ENCODE assay signal across 1 cellular context in the genomic region with DNA sequence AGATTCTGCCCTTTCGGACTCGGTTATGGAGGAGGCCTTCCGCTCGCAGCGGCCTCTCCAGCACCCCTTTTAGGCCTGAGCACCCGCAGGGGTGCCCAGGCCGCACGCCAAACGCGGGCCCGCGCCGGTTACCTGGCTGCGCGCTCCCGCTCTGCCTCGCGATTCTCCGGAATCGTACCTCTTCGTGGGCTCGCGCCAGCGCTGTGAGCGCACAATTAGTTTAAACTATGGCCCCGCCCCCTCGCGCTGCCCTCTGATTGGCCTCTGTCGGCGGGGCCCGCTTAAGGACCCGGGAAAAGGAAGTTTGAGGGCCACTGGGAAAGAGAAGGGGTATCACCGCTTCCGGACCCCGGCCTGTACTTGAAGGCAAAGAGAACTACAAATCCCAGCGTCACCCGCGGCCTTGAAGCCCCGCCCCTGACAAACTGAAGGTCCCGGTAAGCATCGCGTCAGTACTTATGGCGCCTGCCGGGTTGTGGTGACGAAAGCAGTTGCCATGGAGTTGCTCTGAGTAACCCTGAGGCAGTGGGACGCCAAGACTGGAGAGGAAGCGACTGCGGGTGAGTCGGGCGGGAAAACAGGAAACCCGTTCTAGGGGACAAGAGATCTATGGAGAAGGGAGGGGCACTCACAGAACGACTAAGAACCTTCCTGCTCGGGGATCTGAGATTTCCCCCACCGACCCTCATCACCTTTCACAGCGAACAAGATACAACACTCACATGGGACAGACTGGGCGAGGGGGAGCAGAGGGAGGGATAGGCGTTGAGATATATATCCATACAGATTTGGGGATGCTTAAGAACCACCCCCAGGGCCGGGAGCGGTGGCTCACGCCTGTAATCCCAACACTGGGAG.
A peak's percentile ranks its signal among the peaks of the same experiment; 100 is the strongest.
TF ChIP-seq lines count a peak whose summit lies in the region.

LRRC51 (plus strand) TSS at position 525 of the 858 bp plus-strand sequence. CDS start 8,234 bp downstream, outside the sequence.
A gene with protein sequence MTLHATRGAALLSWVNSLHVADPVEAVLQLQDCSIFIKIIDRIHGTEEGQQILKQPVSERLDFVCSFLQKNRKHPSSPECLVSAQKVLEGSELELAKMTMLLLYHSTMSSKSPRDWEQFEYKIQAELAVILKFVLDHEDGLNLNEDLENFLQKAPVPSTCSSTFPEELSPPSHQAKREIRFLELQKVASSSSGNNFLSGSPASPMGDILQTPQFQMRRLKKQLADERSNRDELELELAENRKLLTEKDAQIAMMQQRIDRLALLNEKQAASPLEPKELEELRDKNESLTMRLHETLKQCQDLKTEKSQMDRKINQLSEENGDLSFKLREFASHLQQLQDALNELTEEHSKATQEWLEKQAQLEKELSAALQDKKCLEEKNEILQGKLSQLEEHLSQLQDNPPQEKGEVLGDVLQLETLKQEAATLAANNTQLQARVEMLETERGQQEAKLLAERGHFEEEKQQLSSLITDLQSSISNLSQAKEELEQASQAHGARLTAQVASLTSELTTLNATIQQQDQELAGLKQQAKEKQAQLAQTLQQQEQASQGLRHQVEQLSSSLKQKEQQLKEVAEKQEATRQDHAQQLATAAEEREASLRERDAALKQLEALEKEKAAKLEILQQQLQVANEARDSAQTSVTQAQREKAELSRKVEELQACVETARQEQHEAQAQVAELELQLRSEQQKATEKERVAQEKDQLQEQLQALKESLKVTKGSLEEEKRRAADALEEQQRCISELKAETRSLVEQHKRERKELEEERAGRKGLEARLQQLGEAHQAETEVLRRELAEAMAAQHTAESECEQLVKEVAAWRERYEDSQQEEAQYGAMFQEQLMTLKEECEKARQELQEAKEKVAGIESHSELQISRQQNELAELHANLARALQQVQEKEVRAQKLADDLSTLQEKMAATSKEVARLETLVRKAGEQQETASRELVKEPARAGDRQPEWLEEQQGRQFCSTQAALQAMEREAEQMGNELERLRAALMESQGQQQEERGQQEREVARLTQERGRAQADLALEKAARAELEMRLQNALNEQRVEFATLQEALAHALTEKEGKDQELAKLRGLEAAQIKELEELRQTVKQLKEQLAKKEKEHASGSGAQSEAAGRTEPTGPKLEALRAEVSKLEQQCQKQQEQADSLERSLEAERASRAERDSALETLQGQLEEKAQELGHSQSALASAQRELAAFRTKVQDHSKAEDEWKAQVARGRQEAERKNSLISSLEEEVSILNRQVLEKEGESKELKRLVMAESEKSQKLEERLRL (N-terminal part only) (minus strand): TSS at position 217 of the 858 bp plus-strand sequence. CDS start 44,599 bp downstream, outside the sequence.

TF ChIP-seq in HepG2, 621 proteins besides CTCF, POLR2A, EP300 and RAD21 (continued from another document and continues in another):
- TF ChIP-seq JDP2 (CRISPR knock-in tag; IDR thresholded peaks at IDR 0.05; ENCODE audit: borderline replicate concordance): no peak
- no peak for TF ChIP-seq KLF6 (CRISPR knock-in tag; IDR thresholded peaks at IDR 0.05)
- no peak for TF ChIP-seq ZNF770 (CRISPR knock-in tag; IDR thresholded peaks at IDR 0.05)
- TF ChIP-seq REST (IDR thresholded peaks at IDR 0.05; ENCODE audit: borderline replicate concordance in 1 of 2, low read depth in 1 of 2, low read length in 2 of 2): no peak
- TF ChIP-seq, protein P1, sequence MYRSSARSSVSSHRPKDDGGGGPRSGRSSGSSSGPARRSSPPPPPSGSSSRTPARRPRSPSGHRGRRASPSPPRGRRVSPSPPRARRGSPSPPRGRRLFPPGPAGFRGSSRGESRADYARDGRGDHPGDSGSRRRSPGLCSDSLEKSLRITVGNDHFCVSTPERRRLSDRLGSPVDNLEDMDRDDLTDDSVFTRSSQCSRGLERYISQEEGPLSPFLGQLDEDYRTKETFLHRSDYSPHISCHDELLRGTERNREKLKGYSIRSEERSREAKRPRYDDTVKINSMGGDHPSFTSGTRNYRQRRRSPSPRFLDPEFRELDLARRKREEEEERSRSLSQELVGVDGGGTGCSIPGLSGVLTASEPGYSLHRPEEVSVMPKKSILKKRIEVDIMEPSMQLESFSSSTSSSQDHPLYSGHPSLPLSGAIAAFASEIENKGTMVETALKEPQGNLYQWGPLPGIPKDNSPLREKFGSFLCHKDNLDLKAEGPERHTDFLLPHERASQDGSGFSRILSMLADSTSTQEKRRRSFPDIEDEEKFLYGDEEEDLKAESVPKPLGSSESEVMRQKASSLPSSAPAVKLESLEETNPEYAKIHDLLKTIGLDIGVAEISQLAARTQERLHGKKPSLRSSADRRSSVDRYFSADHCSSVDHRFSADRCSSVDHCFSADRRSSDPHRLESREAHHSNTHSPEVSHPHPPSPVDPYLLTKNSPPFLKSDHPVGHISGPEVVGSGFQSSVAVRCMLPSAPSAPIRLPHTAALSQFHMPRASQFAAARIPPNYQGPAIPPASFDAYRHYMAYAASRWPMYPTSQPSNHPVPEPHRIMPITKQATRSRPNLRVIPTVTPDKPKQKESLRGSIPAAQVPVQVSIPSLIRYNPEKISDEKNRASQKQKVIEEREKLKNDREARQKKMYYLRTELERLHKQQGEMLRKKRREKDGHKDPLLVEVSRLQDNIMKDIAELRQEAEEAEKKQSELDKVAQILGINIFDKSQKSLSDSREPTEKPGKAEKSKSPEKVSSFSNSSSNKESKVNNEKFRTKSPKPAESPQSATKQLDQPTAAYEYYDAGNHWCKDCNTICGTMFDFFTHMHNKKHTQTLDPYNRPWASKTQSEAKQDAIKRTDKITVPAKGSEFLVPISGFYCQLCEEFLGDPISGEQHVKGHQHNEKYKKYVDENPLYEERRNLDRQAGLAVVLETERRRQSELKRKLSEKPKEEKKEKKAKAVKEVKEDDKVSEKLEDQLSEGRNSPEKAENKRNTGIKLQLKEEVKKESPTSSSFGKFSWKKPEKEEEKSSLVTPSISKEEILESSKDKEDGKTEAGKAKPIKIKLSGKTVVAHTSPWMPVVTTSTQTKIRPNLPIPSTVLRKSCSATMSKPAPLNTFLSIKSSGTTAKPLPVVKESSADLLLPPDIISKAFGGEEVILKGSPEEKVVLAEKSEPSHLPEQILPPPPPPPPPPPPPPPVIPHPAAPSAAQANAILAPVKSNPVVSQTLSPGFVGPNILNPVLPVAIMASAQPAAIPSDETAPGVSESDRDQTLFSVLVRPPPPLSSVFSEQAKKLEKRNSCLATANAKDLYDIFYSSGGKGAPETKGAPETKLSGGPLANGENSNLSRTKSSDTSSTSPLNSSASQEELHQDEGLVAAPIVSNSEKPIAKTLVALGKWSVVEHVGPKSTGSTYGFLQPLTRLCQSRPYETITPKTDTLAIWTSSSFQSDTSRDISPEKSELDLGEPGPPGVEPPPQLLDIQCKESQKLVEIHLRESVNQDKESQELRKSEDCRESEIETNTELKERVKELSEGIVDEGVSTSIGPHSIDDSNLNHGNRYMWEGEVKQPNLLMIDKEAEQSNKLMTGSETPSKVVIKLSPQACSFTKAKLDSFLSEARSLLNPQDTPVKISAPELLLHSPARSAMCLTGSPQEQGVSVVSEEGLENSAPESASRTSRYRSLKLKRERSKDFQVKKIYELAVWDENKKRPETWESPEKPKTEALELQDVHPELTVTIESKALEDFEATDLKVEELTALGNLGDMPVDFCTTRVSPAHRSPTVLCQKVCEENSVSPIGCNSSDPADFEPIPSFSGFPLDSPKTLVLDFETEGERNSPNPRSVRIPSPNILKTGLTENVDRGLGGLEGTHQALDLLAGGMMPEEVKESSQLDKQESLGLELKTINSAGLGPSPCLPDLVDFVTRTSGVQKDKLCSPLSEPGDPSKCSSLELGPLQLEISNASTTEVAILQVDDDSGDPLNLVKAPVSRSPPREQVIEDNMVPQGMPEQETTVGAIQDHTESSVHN (CRISPR knock-in tag; IDR thresholded peaks at IDR 0.05): no peak
- peak; percentile 37 for TF ChIP-seq RXRA (CRISPR knock-in tag; IDR thresholded peaks at IDR 0.05)
- no peak for TF ChIP-seq PPARG (CRISPR knock-in tag; conservative IDR thresholded peaks at IDR 0.05)
- TF ChIP-seq ZNF24 (IDR thresholded peaks at IDR 0.05): no peak
- no peak for TF ChIP-seq ZNF484 (CRISPR knock-in tag; IDR thresholded peaks at IDR 0.05; ENCODE audit: borderline replicate concordance, low read depth)
- TF ChIP-seq ZNF616 (CRISPR knock-in tag; IDR thresholded peaks at IDR 0.05; ENCODE audit: low read depth): no peak
- TF ChIP-seq TCF7 (IDR thresholded peaks at IDR 0.05; ENCODE audit: low read depth): no peak
- no peak for TF ChIP-seq SNRNP70 (IDR thresholded peaks at IDR 0.05; ENCODE audit: low read depth, low read length)
- TF ChIP-seq TMF1 (CRISPR knock-in tag; IDR thresholded peaks at IDR 0.05; ENCODE audit: low read depth): peak; percentile 57; the same call in 1 of the 2 replicates
- TF ChIP-seq SAP130 (CRISPR knock-in tag; IDR thresholded peaks at IDR 0.05; ENCODE audit: low read depth): peak; percentile 97
- TF ChIP-seq ZNF34 (CRISPR knock-in tag; IDR thresholded peaks at IDR 0.05; ENCODE audit: borderline replicate concordance): no peak
- TF ChIP-seq, protein P2, sequence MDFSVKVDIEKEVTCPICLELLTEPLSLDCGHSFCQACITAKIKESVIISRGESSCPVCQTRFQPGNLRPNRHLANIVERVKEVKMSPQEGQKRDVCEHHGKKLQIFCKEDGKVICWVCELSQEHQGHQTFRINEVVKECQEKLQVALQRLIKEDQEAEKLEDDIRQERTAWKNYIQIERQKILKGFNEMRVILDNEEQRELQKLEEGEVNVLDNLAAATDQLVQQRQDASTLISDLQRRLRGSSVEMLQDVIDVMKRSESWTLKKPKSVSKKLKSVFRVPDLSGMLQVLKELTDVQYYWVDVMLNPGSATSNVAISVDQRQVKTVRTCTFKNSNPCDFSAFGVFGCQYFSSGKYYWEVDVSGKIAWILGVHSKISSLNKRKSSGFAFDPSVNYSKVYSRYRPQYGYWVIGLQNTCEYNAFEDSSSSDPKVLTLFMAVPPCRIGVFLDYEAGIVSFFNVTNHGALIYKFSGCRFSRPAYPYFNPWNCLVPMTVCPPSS (IDR thresholded peaks at IDR 0.05): no peak
- peak; percentile 77; the same call in 1 of the 2 replicates for TF ChIP-seq DR1 (CRISPR knock-in tag; IDR thresholded peaks at IDR 0.05)
- TF ChIP-seq NCOR1 (IDR thresholded peaks at IDR 0.05; ENCODE audit: borderline replicate concordance, low read length): no peak; the same call in 1 of the 2 replicates
- TF ChIP-seq RFX1 (IDR thresholded peaks at IDR 0.05): peak; percentile 98
- TF ChIP-seq ZSCAN5A (CRISPR knock-in tag; IDR thresholded peaks at IDR 0.05; ENCODE audit: borderline replicate concordance): no peak
- TF ChIP-seq KDM5A (IDR thresholded peaks at IDR 0.05; ENCODE audit: borderline replicate concordance, low read length): peak; percentile 79; the same call in 1 of the 2 replicates
- peak; percentile 41; the same call in 1 of the 2 replicates for TF ChIP-seq CEBPB (IDR thresholded peaks at IDR 0.05; ENCODE audit: borderline replicate concordance, low read depth, low read length)
- peak; percentile 27; the same call in 1 of the 2 replicates for TF ChIP-seq KMT2A (CRISPR knock-in tag; IDR thresholded peaks at IDR 0.05)
- TF ChIP-seq ZNF251 (CRISPR knock-in tag; IDR thresholded peaks at IDR 0.05): no peak
- no peak for TF ChIP-seq ZNF800 (CRISPR knock-in tag; IDR thresholded peaks at IDR 0.05)
